30 cellular contexts compared by ENCODE assay signal in the genomic region with DNA sequence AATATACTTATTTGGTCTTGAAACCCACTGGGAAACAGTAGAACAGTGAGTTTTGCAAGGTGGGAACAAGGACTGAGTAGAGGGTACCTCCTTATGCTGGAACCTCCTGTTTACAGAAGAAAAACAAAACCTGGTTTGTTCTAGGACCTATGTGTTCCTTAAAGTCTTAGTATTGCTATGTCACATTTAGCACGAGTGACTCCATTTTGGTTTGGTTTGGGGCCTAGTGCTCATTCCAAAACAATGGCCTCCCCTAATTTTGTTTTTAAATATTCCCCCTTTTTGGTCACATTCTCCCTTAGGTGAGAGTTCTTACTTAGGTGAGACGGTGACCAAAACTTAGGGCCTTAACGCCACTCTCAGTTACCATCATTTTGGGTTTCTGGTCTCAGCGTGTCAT.
"Had no signal": no experiment of that assay in that cellular context is flagged by ENCODE, and none has a peak within 500 bp of the region (broad histone marks: within the 10 kb centered on the region; RNA-seq: fewer than 3 reads in every experiment).

No MANE protein-coding gene starts in this region.

- H3K27me3 ChIP-seq: brain microvascular endothelial cell, esophagus squamous epithelium, gastroesophageal sphincter, heart right ventricle had no signal

- H3K27ac ChIP-seq: brain microvascular endothelial cell, epithelial cell of prostate, esophagus squamous epithelium, gastroesophageal sphincter, heart right ventricle, WERI-Rb-1 had no signal

- H3K9me3 ChIP-seq: esophagus squamous epithelium, gastroesophageal sphincter, heart right ventricle had no signal

- ATAC-seq: activated CD4-positive, CD25-positive, alpha-beta regulatory T cell treated with anti-CD3 and anti-CD28 coated beads, Interleukin-2, amount 50 U/mL, for 24 hours; activated CD8-positive, alpha-beta T cell treated with anti-CD3 and anti-CD28 coated beads for 36 hours; activated T-cell treated with anti-CD3 and anti-CD28 coated beads, Interleukin-2, amount 50 U/mL, for 4 hours; activated T-helper 17 cell treated with anti-CD3 and anti-CD28 coated beads, Interleukin-2, amount 50 U/mL, for 72 hours; gastroesophageal sphincter; heart right ventricle had no signal

- H3K27ac Mint-ChIP-seq: activated B cell treated with CpG ODN at 0.5 μM for 24 hours; activated T-helper 17 cell treated with anti-CD3 and anti-CD28 coated beads, Interleukin-2, amount 50 U/mL, for 72 hours; T-helper 1 cell treated with Interleukin-12 subunit alpha and Interleukin-12 subunit beta and Interleukin-4 antibody, amounts not matched to agents 30 μg/mL and 1 μg/mL, for 36 hours; T-helper 2 cell treated with Interferon-gamma antibody and Interleukin-4, amounts not matched to agents 5 μg/mL and 100 μg/mL, for 36 hours had no signal

- H3K4me3 ChIP-seq: esophagus squamous epithelium, gastroesophageal sphincter, heart right ventricle had no signal

- H3K27me3 Mint-ChIP-seq: activated B cell treated with CpG ODN at 0.5 μM for 24 hours; activated CD8-positive, alpha-beta T cell treated with anti-CD3 and anti-CD28 coated beads for 36 hours; activated naive CD8-positive, alpha-beta T cell; activated T-helper 17 cell treated with anti-CD3 and anti-CD28 coated beads, Interleukin-2, amount 50 U/mL, for 72 hours had no signal

- H3K36me3 ChIP-seq: brain microvascular endothelial cell, esophagus squamous epithelium, gastroesophageal sphincter, heart right ventricle, WERI-Rb-1 had no signal

- DNase-seq: activated B cell treated with CpG ODN at 0.5 μM for 24 hours; activated CD4-positive, alpha-beta T cell treated with anti-CD3 and anti-CD28 coated beads for 48 hours; activated CD4-positive, alpha-beta T cell treated with anti-CD3 and anti-CD28 coated beads, Interleukin-2, amount 50 U/mL, for 1 hour; activated CD4-positive, alpha-beta T cell treated with anti-CD3 and anti-CD28 coated beads, Interleukin-2, amount 50 U/mL, for 48 hours; activated CD8-positive, alpha-beta memory T cell treated with anti-CD3 and anti-CD28 coated beads for 24 hours; activated CD8-positive, alpha-beta T cell treated with anti-CD3 and anti-CD28 coated beads for 36 hours; activated effector memory CD4-positive, alpha-beta T cell treated with Interleukin-2 at 50 U/mL for 16 hours; activated gamma-delta T cell treated with Interleukin-2 at 50 U/mL for 16 hours; activated naive CD4-positive, alpha-beta T cell treated with anti-CD3 and anti-CD28 coated beads, Interleukin-2, amount 50 U/mL, for 16 hours; activated naive CD4-positive, alpha-beta T cell treated with Interleukin-2 at 50 U/mL for 16 hours; activated T-cell treated with anti-CD3 and anti-CD28 coated beads, Interleukin-2, amount 50 U/mL, for 4 hours; amniotic stem cell; anterior cingulate cortex; brain microvascular endothelial cell; caudate nucleus; cortex of kidney; dermis blood vessel endothelial cell; effector CD4-positive, alpha-beta T cell; esophagus squamous epithelium; foreskin melanocyte; heart right ventricle; T1000; WERI-Rb-1 had no signal

- H3K4me3 Mint-ChIP-seq: activated B cell treated with CpG ODN at 0.5 μM for 24 hours; activated CD8-positive, alpha-beta T cell treated with anti-CD3 and anti-CD28 coated beads for 36 hours; activated T-cell treated with anti-CD3 and anti-CD28 coated beads, Interleukin-2, amount 50 U/mL, for 4 hours; activated T-helper 17 cell treated with anti-CD3 and anti-CD28 coated beads, Interleukin-2, amount 50 U/mL, for 72 hours; T-helper 1 cell treated with Interleukin-12 subunit alpha and Interleukin-12 subunit beta and Interleukin-4 antibody, amounts not matched to agents 30 μg/mL and 1 μg/mL, for 36 hours; T-helper 2 cell treated with Interferon-gamma antibody and Interleukin-4, amounts not matched to agents 5 μg/mL and 100 μg/mL, for 36 hours had no signal

- H3K4me1 ChIP-seq: esophagus squamous epithelium, gastroesophageal sphincter had no signal
